22 cellular contexts compared by ENCODE assay signal in genomic region chr2:114745700-114746099, GRCh38.
DNase-seq lines count a peak whose midpoint lies in the region; ATAC-seq, FAIRE-seq and TF ChIP-seq lines count a peak whose summit lies in the region.
"Had no signal": no experiment of that assay in that cellular context is flagged by ENCODE, and none has a peak within 500 bp of the region (broad histone marks: within the 10 kb centered on the region; RNA-seq: fewer than 3 reads in every experiment).

No MANE protein-coding gene starts in this region.

- no peaks in the 10 kb centered on the region for H3K36me3 Mint-ChIP-seq in neural progenitor cell
- H3K36me3 Mint-ChIP-seq: CD4-positive, alpha-beta memory T cell had no signal

- CTCF ChIA-PET in HepG2 (lab: Yijun Ruan, JAX; ENCODE audit: low intra/inter-chr PET ratio, low total read pairs) (no interaction called here), K562 (lab: Yijun Ruan, JAX; ENCODE audit: low intra/inter-chr PET ratio) (no interaction called here)

- H3K79me2 ChIP-seq in HepG2 (ENCODE audit: insufficient read depth, low read length) (no peaks in the 10 kb centered on the region), K562 (ENCODE audit: control insufficient read depth, insufficient read depth, low read length) (no peaks in the 10 kb centered on the region), neural progenitor cell (ENCODE audit: low read depth) (no peaks in the 10 kb centered on the region)

- FAIRE-seq in HepG2 (lab: Jason Lieb, UNC), result no peak
- FAIRE-seq in K562 (lab: Jason Lieb, UNC), result no peak
- FAIRE-seq: A204.1, GM12892 had no signal

- H3K9ac ChIP-seq in HepG2 (ENCODE audit: insufficient read depth, low read depth, low read length), result no peak overlapping the region
- H3K9ac ChIP-seq in K562 (ENCODE audit: insufficient read depth in 1 of 2, low read depth in 2 of 2, low read length in 2 of 2), result no peak overlapping the region
- H3K9ac ChIP-seq in neural progenitor cell, result no peak overlapping the region
- H3K9ac ChIP-seq: BLaER1 treated with 17β-estradiol and CSF1 and Interleukin-3, amounts not matched to agents 10 nM and 100 nM had no signal

- TF ChIP-seq RAD21 in HepG2 (CRISPR knock-in tag; IDR thresholded peaks at IDR 0.05) (no peak), K562 (CRISPR knock-in tag; conservative IDR thresholded peaks at IDR 0.05 in 1 of 2, IDR thresholded peaks at IDR 0.05 in 1 of 2) (no peak)

- H3K27me3 ChIP-seq in HepG2 (ENCODE audit: control insufficient read depth in 1 of 2, insufficient read depth in 2 of 2, low read length in 2 of 2) (no peaks in the 10 kb centered on the region), right lobe of liver (no peaks in the 10 kb centered on the region), K562 (ENCODE audit: control insufficient read depth in 2 of 2, insufficient read depth in 2 of 2, low read length in 2 of 2) (no peaks in the 10 kb centered on the region), neural progenitor cell (no peaks in the 10 kb centered on the region), aorta (ENCODE audit: control insufficient read depth in 1 of 2, insufficient read depth in 2 of 2, low read length in 1 of 2) (no peaks in the 10 kb centered on the region)
- H3K27me3 ChIP-seq: BE2C; BLaER1 treated with 17β-estradiol and CSF1 and Interleukin-3, amounts not matched to agents 10 nM and 100 nM had no signal

- POLR2A ChIA-PET in HepG2 (lab: Yijun Ruan, JAX) (no interaction called here), K562 (lab: Yijun Ruan, JAX) (no interaction called here)

- no peak for ATAC-seq in HepG2
- ATAC-seq in right lobe of liver, result no peak
- ATAC-seq in K562, result no peak
- no peak for ATAC-seq in aorta (ENCODE audit: low FRiP score)
- ATAC-seq: HCT116 had no signal

- H3K9me3 ChIP-seq in HepG2 (ENCODE audit: low read length) (no peaks in the 10 kb centered on the region), right lobe of liver (no peaks in the 10 kb centered on the region), K562 (replicated peaks; ENCODE audit: control insufficient read depth, insufficient read depth, low read depth, low read length) (no peaks in the 10 kb centered on the region), neural progenitor cell (ENCODE audit: low read depth) (no peaks in the 10 kb centered on the region), aorta (ENCODE audit: control insufficient read depth, low read length) (no peaks in the 10 kb centered on the region)
- H3K9me3 ChIP-seq: BE2C; BLaER1 treated with 17β-estradiol and CSF1 and Interleukin-3, amounts not matched to agents 10 nM and 100 nM had no signal

- TF ChIP-seq POLR2A in HepG2 (IDR thresholded peaks at IDR 0.05; ENCODE audit: insufficient read depth in 1 of 2, low read depth in 2 of 2, low read length in 2 of 2) (no peak), right lobe of liver (IDR thresholded peaks at IDR 0.05) (no peak), K562 (conservative IDR thresholded peaks at IDR 0.05) (no peak)

- WGBS in HepG2 (ENCODE audit: low lambda C conversion rate), result 73% methylated on average over 2 of the region's 2 CpGs
- WGBS in right lobe of liver (ENCODE audit: insufficient coverage, low coverage, low lambda C conversion rate, missing lambda C conversion rate), result no CpG with 5 or more reads among the region's 2 CpGs
- WGBS in K562 (ENCODE audit: insufficient coverage, low coverage, missing lambda C conversion rate), result 0% methylated on average over 2 of the region's 2 CpGs
- WGBS in aorta, 2 donors, result 66 to 74% methylated on average over 2 of the region's 2 CpGs

- no peaks in the 10 kb centered on the region for H3K27me3 Mint-ChIP-seq in neural progenitor cell (ENCODE audit: insufficient read depth, low read depth)

- TF ChIP-seq CTCF in HepG2 (CRISPR knock-in tag; IDR thresholded peaks at IDR 0.05) (no peak), right lobe of liver (IDR thresholded peaks at IDR 0.05) (no peak), K562 (IDR thresholded peaks at IDR 0.05 in 2 of 3, conservative IDR thresholded peaks at IDR 0.05 in 1 of 3; ENCODE audit: insufficient read depth in 2 of 3, low read depth in 1 of 3, low read length in 3 of 3) (no peak), neural progenitor cell (IDR thresholded peaks at IDR 0.05) (no peak)

- no peaks in the 10 kb centered on the region for H3K9me1 ChIP-seq in K562 (ENCODE audit: control insufficient read depth, insufficient read depth, low read length)

- H3K9me3 Mint-ChIP-seq in neural progenitor cell, result no peaks in the 10 kb centered on the region
- H3K9me3 Mint-ChIP-seq: H9 had no signal

- H3K27ac ChIP-seq in HepG2 (ENCODE audit: extremely low read length, insufficient read depth, low read length) (no peak overlapping the region), right lobe of liver (no peak overlapping the region), K562 (ENCODE audit: extremely low read depth, low read depth, low read length) (no peak overlapping the region), neural progenitor cell (peak overlapping the region; percentile 4), aorta (ENCODE audit: low read depth in 1 of 2, low read length in 2 of 2) (no peak overlapping the region)
- H3K27ac ChIP-seq: 22Rv1; BLaER1 treated with 17β-estradiol and CSF1 and Interleukin-3, amounts not matched to agents 10 nM and 100 nM had no signal

- no peak for TF ChIP-seq EP300 in HepG2 (IDR thresholded peaks at IDR 0.05; ENCODE audit: low read depth in 2 of 2, low read length in 2 of 2)
- TF ChIP-seq EP300 in HepG2 (CRISPR knock-in tag; IDR thresholded peaks at IDR 0.05; ENCODE audit: borderline replicate concordance), result no peak
- no peak for TF ChIP-seq EP300 in K562 (IDR thresholded peaks at IDR 0.05; ENCODE audit: low read length)

- H3K4me1 ChIP-seq in HepG2 (ENCODE audit: insufficient read depth, low read length) (no peaks in the 10 kb centered on the region), right lobe of liver (no peaks in the 10 kb centered on the region), K562 (replicated peaks in 1 of 2; ENCODE audit: control insufficient read depth in 2 of 2, insufficient read depth in 2 of 2, low read length in 2 of 2) (no peaks in the 10 kb centered on the region), neural progenitor cell (peaks cover 15% of the 10 kb centered on the region), aorta (ENCODE audit: control insufficient read depth in 1 of 2, insufficient read depth in 2 of 2, low read length in 2 of 2) (no peaks in the 10 kb centered on the region)
- H3K4me1 ChIP-seq: BE2C had no signal

- H3K4me2 ChIP-seq in HepG2 (ENCODE audit: low read depth, low read length) (no peak overlapping the region), K562 (ENCODE audit: insufficient read depth, low read length) (no peak overlapping the region), neural progenitor cell (peak overlapping the region; percentile 36)
- H3K4me2 ChIP-seq: BLaER1 treated with 17β-estradiol and CSF1 and Interleukin-3, amounts not matched to agents 10 nM and 100 nM had no signal

- H3K36me3 ChIP-seq in HepG2 (replicated peaks in 1 of 2; ENCODE audit: control insufficient read depth in 1 of 2, insufficient read depth in 2 of 2, low read length in 2 of 2), result no peaks in the 10 kb centered on the region
- H3K36me3 ChIP-seq in right lobe of liver, result no peaks in the 10 kb centered on the region
- H3K36me3 ChIP-seq in K562 (ENCODE audit: control insufficient read depth, insufficient read depth, low read length), result no peaks in the 10 kb centered on the region
- no peaks in the 10 kb centered on the region for H3K36me3 ChIP-seq in neural progenitor cell
- H3K36me3 ChIP-seq in aorta (ENCODE audit: control insufficient read depth in 1 of 2, insufficient read depth in 2 of 2, low read length in 1 of 2), result no peaks in the 10 kb centered on the region
- H3K36me3 ChIP-seq: BE2C; BLaER1 treated with 17β-estradiol and CSF1 and Interleukin-3, amounts not matched to agents 10 nM and 100 nM had no signal

- BruUV-seq in HepG2 (replicated peaks; lab: Mats Ljungman, UMichigan) (no TSS peak), K562 (replicated peaks; lab: Mats Ljungman, UMichigan) (no TSS peak)

- H3F3A ChIP-seq in neural progenitor cell (ENCODE audit: low read depth), result peaks cover 17% of the 10 kb centered on the region

- no peak for DNase-seq in HepG2 (ENCODE audit: low spot score)
- no peak for DNase-seq in right lobe of liver
- DNase-seq in K562 (ENCODE audit: extremely low read depth in 1 of 4, low spot score in 3 of 4), result no peak
- no peak for DNase-seq in neural progenitor cell (ENCODE audit: low spot score)
- no peak for DNase-seq in aorta
- no peak for DNase-seq in ecto neural progenitor cell (ENCODE audit: low spot score)
- DNase-seq in GM03348 (ENCODE audit: low spot score), result no peak
- DNase-seq: ACHN; AML-193; BE2C; Calu3; CD4-positive, alpha-beta memory T cell; COR-L47; DMS53; DMS79 treated with DMSO at 0.1 percent for 48 hours; GF-D8; H9 had no signal

- peaks cover 23% of the 10 kb centered on the region for H3K4me1 Mint-ChIP-seq in neural progenitor cell
- H3K4me1 Mint-ChIP-seq: CD4-positive, alpha-beta memory T cell had no signal

- H3K27ac Mint-ChIP-seq in neural progenitor cell, result peak overlapping the region; percentile 3
- H3K27ac Mint-ChIP-seq: CD4-positive, alpha-beta memory T cell; H9 had no signal

- in situ Hi-C loops in HepG2 (cut with HindIII; ENCODE audit: extremely low pct_ligation_motif_present, low pct_unique_long_range_greater_than_20kb) (no loop called here), K562 (cut with MboI) (no loop called here)

- no peak overlapping the region for H3K4me3 Mint-ChIP-seq in neural progenitor cell
- H3K4me3 Mint-ChIP-seq: CD4-positive, alpha-beta memory T cell; H9 had no signal

- intact Hi-C loops in HepG2 (cut with micrococcal nuclease; ENCODE audit: unreplicated experiment), result no loop called here
- intact Hi-C loops in right lobe of liver (cut with DNase I), result no loop called here
- intact Hi-C loops in K562 (cut with micrococcal nuclease), result no loop called here
- intact Hi-C loops in aorta (cut with DNase I), result no loop called here

- H3K4me3 ChIP-seq in HepG2 (replicated peaks in 1 of 3; ENCODE audit: insufficient read depth in 1 of 3, low read depth in 2 of 3, low read length in 3 of 3), result no peak overlapping the region
- H3K4me3 ChIP-seq in right lobe of liver, result no peak overlapping the region
- no peak overlapping the region for H3K4me3 ChIP-seq in K562
- H3K4me3 ChIP-seq in neural progenitor cell, result no peak overlapping the region
- no peak overlapping the region for H3K4me3 ChIP-seq in aorta (ENCODE audit: low read length in 2 of 2)
- H3K4me3 ChIP-seq: BLaER1 treated with 17β-estradiol and CSF1 and Interleukin-3, amounts not matched to agents 10 nM and 100 nM had no signal

- no peaks in the 10 kb centered on the region for H4K20me1 ChIP-seq in HepG2 (ENCODE audit: insufficient read depth, low read length)
- no peaks in the 10 kb centered on the region for H4K20me1 ChIP-seq in K562 (replicated peaks; ENCODE audit: control insufficient read depth, insufficient read depth, low read length)
- H4K20me1 ChIP-seq in neural progenitor cell (ENCODE audit: low read depth), result no peaks in the 10 kb centered on the region
- H4K20me1 ChIP-seq: BLaER1 treated with 17β-estradiol and CSF1 and Interleukin-3, amounts not matched to agents 10 nM and 100 nM had no signal

- H2AFZ ChIP-seq in HepG2 (ENCODE audit: low read length) (no peak overlapping the region), K562 (ENCODE audit: low read depth, low read length) (no peak overlapping the region), neural progenitor cell (replicated peaks) (peak overlapping the region; percentile 78)

TF ChIP-seq in HepG2, 621 proteins besides CTCF, POLR2A, EP300 and RAD21 (continues in another document):
- no peak for TF ChIP-seq HIVEP1 (CRISPR knock-in tag; IDR thresholded peaks at IDR 0.05)

Comparison
In these comparisons a context has a peak if more than half of its experiments do, and no peak if none do; other contexts are left out.
1. Of the 241 proteins assayed by ChIP-seq in both HepG2 and K562: peak only in HepG2: MAFK; only in K562: MAFG; in both: MAFF; in neither: 238.